2 cellular contexts compared by ENCODE assay signal in genomic region chr6:36891153-36891552, GRCh38. TPM values are rescaled to one million over a fixed set of nuclear protein-coding genes. Genes with fewer than 3 reads are reported as not detected.
"Had no signal": no experiment of that assay in that cellular context is flagged by ENCODE, and none has a peak within 500 bp of the region (broad histone marks: within the 10 kb centered on the region; RNA-seq: fewer than 3 reads in every experiment).

No MANE protein-coding gene starts in this region.

RNA-seq across cellular contexts. Expression of gene CPNE5, which starts 51.9 kb away (rescaled TPM):
- total RNA-seq: HepG2, IMR-90 had no signal
